ENCODE assay signal across 2 cellular contexts in genomic region chr16:66551788-66552287, GRCh38.
TF ChIP-seq lines count a peak whose summit lies in the region.

No MANE protein-coding gene starts in this region.

TF ChIP-seq in SK-N-SH, 30 proteins besides CTCF, POLR2A, EP300 and RAD21 (continued from another document):
- TF ChIP-seq ZBTB33 (IDR thresholded peaks at IDR 0.05; ENCODE audit: borderline replicate concordance, low read depth) (no peak), NFIC (IDR thresholded peaks at IDR 0.05; ENCODE audit: borderline replicate concordance) (no peak), RFX5 (IDR thresholded peaks at IDR 0.05; ENCODE audit: low read length) (no peak), PBX3 (IDR thresholded peaks at IDR 0.05) (no peak), SMC3 (IDR thresholded peaks at IDR 0.05; ENCODE audit: low read depth, low read length) (no peak), NRF1 (IDR thresholded peaks at IDR 0.05; ENCODE audit: low read depth, low read length) (no peak), IRF3 (IDR thresholded peaks at IDR 0.05; ENCODE audit: low read depth, low read length) (no peak), USF1 (IDR thresholded peaks at IDR 0.05; ENCODE audit: borderline replicate concordance, low read depth) (no peak), POLR2AphosphoS5 (IDR thresholded peaks at IDR 0.05; ENCODE audit: low read depth, low read length) (no peak), ELF1 (IDR thresholded peaks at IDR 0.05) (no peak), TAF1 (IDR thresholded peaks at IDR 0.05; ENCODE audit: borderline replicate concordance, low read depth, low read length) (no peak), EZH2phosphoT487 (IDR thresholded peaks at IDR 0.05; ENCODE audit: borderline replicate concordance, low read depth) (no peak), CHD2 (IDR thresholded peaks at IDR 0.05; ENCODE audit: low read length, partially characterized antibody) (no peak), RCOR1 (IDR thresholded peaks at IDR 0.05; ENCODE audit: low read length) (no peak)

TF ChIP-seq in SK-N-SH treated with all-trans-retinoic acid at 6 μM for 48 hours, 23 proteins besides CTCF, POLR2A, EP300 and RAD21 (continued from another document):
- TF ChIP-seq TSHZ2 (CRISPR knock-in tag; IDR thresholded peaks at IDR 0.05) (no peak), ARNTL (CRISPR knock-in tag; IDR thresholded peaks at IDR 0.05; ENCODE audit: borderline replicate concordance, low read depth) (no peak), OSR1 (CRISPR knock-in tag; IDR thresholded peaks at IDR 0.05) (no peak), PPARA (CRISPR knock-in tag; IDR thresholded peaks at IDR 0.05; ENCODE audit: borderline replicate concordance) (no peak), ZNF565 (CRISPR knock-in tag; conservative IDR thresholded peaks at IDR 0.05; ENCODE audit: low read depth) (no peak), ZC3H10 (CRISPR knock-in tag; IDR thresholded peaks at IDR 0.05) (no peak)
